Comparison of ENCODE assay signal across 8 cellular contexts in genomic region chr6:28686446-28687027, GRCh38.
DNase-seq lines count a peak whose midpoint lies in the region; ATAC-seq and TF ChIP-seq lines count a peak whose summit lies in the region.
"Not testable (repeated sequence)": the region's sequence is repeated elsewhere in the genome, so short reads cannot be mapped to it uniquely, and the experiment has no call there.

No MANE protein-coding gene starts in this region.

- not testable (repeated sequence) for H3K9ac ChIP-seq in smooth muscle cell (ENCODE audit: low read depth)

- not testable (repeated sequence) for H3K36me3 ChIP-seq in Panc1 (ENCODE audit: control insufficient read depth, insufficient read depth, low read length); left lung; smooth muscle cell (ENCODE audit: low read depth)

- H3K79me2 ChIP-seq in smooth muscle cell (ENCODE audit: low read depth) = not testable (repeated sequence)

- not testable (repeated sequence) for H3K27ac Mint-ChIP-seq in activated CD8-positive, alpha-beta T cell treated with anti-CD3 and anti-CD28 coated beads, Interleukin-2, amount 10 ng/mL, durations not matched to agents 7 days and 5 days

- not testable (repeated sequence) for H3K4me2 ChIP-seq in smooth muscle cell

- not testable (repeated sequence) for H2AFZ ChIP-seq in smooth muscle cell (ENCODE audit: low read depth)

- peaks cover 21% of the 10 kb centered on the region for H3K4me1 Mint-ChIP-seq in activated CD8-positive, alpha-beta T cell treated with anti-CD3 and anti-CD28 coated beads, Interleukin-2, amount 10 ng/mL, durations not matched to agents 7 days and 5 days (ENCODE audit: low read depth)

- H3K27me3 ChIP-seq in Panc1 (ENCODE audit: control insufficient read depth, insufficient read depth, low read length); smooth muscle cell (ENCODE audit: low read depth): not testable (repeated sequence)
- H3K27me3 ChIP-seq in left lung = peaks cover 0 to 93% of the 10 kb centered on the region in 2 donors

- POLR2A ChIA-PET in Panc1 (lab: Charles Lee); activated CD8-positive, alpha-beta T cell treated with anti-CD3 and anti-CD28 coated beads, Interleukin-2, amount 10 ng/mL, durations not matched to agents 7 days and 5 days (lab: Charles Lee): not testable (repeated sequence)

- CTCF ChIA-PET in Panc1 (lab: Charles Lee) = not testable (repeated sequence)
- CTCF ChIA-PET in activated CD8-positive, alpha-beta T cell treated with anti-CD3 and anti-CD28 coated beads, Interleukin-2, amount 10 ng/mL, durations not matched to agents 7 days and 5 days (lab: Charles Lee) = interaction anchor here (0.7 to 1.1 kb wide), 8 partner anchors 15 to 903 kb away, joined by 3 to 7 read pairs (median 4); no protein-coding TSS in a partner anchor

- in situ Hi-C loops in Panc1 (cut with HindIII; ENCODE audit: low pct_unique_long_range_greater_than_20kb, low sequenced_read_pairs) = not testable (repeated sequence)

- DNase-seq in AG09319 (ENCODE audit: extremely low read depth, low read depth); left lung; smooth muscle cell (lab: John Stamatoyannopoulos, UW; ENCODE audit: unreplicated experiment): not testable (repeated sequence)
- DNase-seq in NCI-H1105 treated with DMSO at 0.1 percent for 48 hours (lab: John Stamatoyannopoulos, UW) = peak; percentile 67
- peak; percentile 30 for DNase-seq in Panc1 (ENCODE audit: low read depth, low spot score)
- DNase-seq in activated CD8-positive, alpha-beta T cell treated with anti-CD3 and anti-CD28 coated beads, Interleukin-2, amount 10 ng/mL, durations not matched to agents 7 days and 5 days = peak; percentile 67
- peak; percentile 20 for DNase-seq in effector CD8-positive, alpha-beta T cell (lab: John Stamatoyannopoulos, UW)

- not testable (repeated sequence) for H3K4me3 ChIP-seq in Panc1 (ENCODE audit: low read depth in 2 of 2, low read length in 2 of 2); left lung; smooth muscle cell

- not testable (repeated sequence) for H3K27ac ChIP-seq in Panc1 (ENCODE audit: low read length); left lung; smooth muscle cell (ENCODE audit: low read depth)

- H3K9me3 Mint-ChIP-seq in activated CD8-positive, alpha-beta T cell treated with anti-CD3 and anti-CD28 coated beads, Interleukin-2, amount 10 ng/mL, durations not matched to agents 7 days and 5 days (ENCODE audit: insufficient read depth) = not testable (repeated sequence)

- not testable (repeated sequence) for H3K9me3 ChIP-seq in Panc1 (ENCODE audit: control insufficient read depth, insufficient read depth, low read depth, low read length); left lung; smooth muscle cell (replicated peaks; ENCODE audit: low read depth)

- not testable (repeated sequence) for H3K4me1 ChIP-seq in Panc1 (ENCODE audit: control insufficient read depth, insufficient read depth, low read length); left lung; smooth muscle cell (ENCODE audit: low read depth)

- not testable (repeated sequence) for H3K36me3 Mint-ChIP-seq in activated CD8-positive, alpha-beta T cell treated with anti-CD3 and anti-CD28 coated beads, Interleukin-2, amount 10 ng/mL, durations not matched to agents 7 days and 5 days (ENCODE audit: low read depth)

- not testable (repeated sequence) for H3F3A ChIP-seq in smooth muscle cell (ENCODE audit: low read depth)

- 8% methylated on average over 11 of the region's 11 CpGs for whole genome bisulfite sequencing in smooth muscle cell (ENCODE audit: low lambda C conversion rate)

- H3K27me3 Mint-ChIP-seq in activated CD8-positive, alpha-beta T cell treated with anti-CD3 and anti-CD28 coated beads, Interleukin-2, amount 10 ng/mL, durations not matched to agents 7 days and 5 days (ENCODE audit: low read depth) = peaks cover 54% of the 10 kb centered on the region

- not testable (repeated sequence) for BruUV-seq in Panc1 (replicated peaks; lab: Mats Ljungman, UMichigan)

- intact Hi-C loops in Panc1 (cut with micrococcal nuclease; ENCODE audit: unreplicated experiment) = loop anchor here (5.0 to 10.0 kb wide), 2 partner anchors 116 to 292 kb away; partner anchors contain the start of gene ZSCAN12
- intact Hi-C loops in left lung (cut with DNase I) = loop anchor here in 1 of 2 donors (10.0 kb wide), 1 partner anchor 328 kb away; no protein-coding TSS in a partner anchor

- H3K4me3 Mint-ChIP-seq in activated CD8-positive, alpha-beta T cell treated with anti-CD3 and anti-CD28 coated beads, Interleukin-2, amount 10 ng/mL, durations not matched to agents 7 days and 5 days = not testable (repeated sequence)

- TF ChIP-seq CTCF in AG09319 (IDR thresholded peaks at IDR 0.05; ENCODE audit: low read depth, low read length) (peak; percentile 60), GM12874 (IDR thresholded peaks at IDR 0.05; ENCODE audit: insufficient read depth, low read depth, low read length) (peak; percentile 34; the same call in 1 of the 2 replicates), Panc1 (IDR thresholded peaks at IDR 0.05) (peak; percentile 69), left lung (IDR thresholded peaks at IDR 0.05) (peak; percentile 73 to 80), smooth muscle cell (IDR thresholded peaks at IDR 0.05; ENCODE audit: borderline replicate concordance, insufficient read depth, poor library complexity, severe bottlenecking) (peak; percentile 73)

- H4K20me1 ChIP-seq in smooth muscle cell (ENCODE audit: low read depth) = not testable (repeated sequence)

- ATAC-seq in Panc1; activated CD8-positive, alpha-beta T cell treated with anti-CD3 and anti-CD28 coated beads, Interleukin-2, amount 10 ng/mL, durations not matched to agents 7 days and 5 days; left lung: not testable (repeated sequence)
